Comparison of ENCODE assay signal across 9 cellular contexts in genomic region chr18:22347624-22348511, GRCh38.
DNase-seq lines count a peak whose midpoint lies in the region; ATAC-seq and TF ChIP-seq lines count a peak whose summit lies in the region.
"Had no signal": no experiment of that assay in that cellular context is flagged by ENCODE, and none has a peak within 500 bp of the region (broad histone marks: within the 10 kb centered on the region; RNA-seq: fewer than 3 reads in every experiment).

No MANE protein-coding gene starts in this region.

- H3K9ac ChIP-seq in liver (ENCODE audit: low read depth in 1 of 2, low read length in 2 of 2) = peak overlapping the region; percentile 82 to 98
- H3K9ac ChIP-seq: BLaER1 had no signal

- TF ChIP-seq CTCF in brain (conservative IDR thresholded peaks at IDR 0.05) (no peak), liver (IDR thresholded peaks at IDR 0.05; ENCODE audit: low read depth, low read length, missing input control) (no peak), thoracic aorta (IDR thresholded peaks at IDR 0.05) (no peak)

- TF ChIP-seq RAD21 in liver (IDR thresholded peaks at IDR 0.05) = no peak

- peak overlapping the region; percentile 25 for H3K4me3 Mint-ChIP-seq in T-helper 1 cell treated with Interleukin-12 subunit alpha and Interleukin-12 subunit beta and Interleukin-4 antibody, amounts not matched to agents 30 μg/mL and 1 μg/mL, for 36 hours
- H3K4me3 Mint-ChIP-seq in brain = peak overlapping the region; percentile 64 to 86 (median 77)

- peak; percentile 5 for ATAC-seq in thoracic aorta (ENCODE audit: insufficient number of reproducible peaks, low FRiP score, low read depth)
- ATAC-seq in GM18498 (IDR thresholded peaks at IDR 0.05; ENCODE audit: unreplicated experiment) = no peak
- ATAC-seq in GM18870 (IDR thresholded peaks at IDR 0.05; ENCODE audit: unreplicated experiment) = no peak

- H3K4me1 ChIP-seq in liver (ENCODE audit: control insufficient read depth in 4 of 4, insufficient read depth in 4 of 4, low read length in 3 of 4) = peaks cover 8 to 38% (median 25%) of the 10 kb centered on the region in 4 donors
- peaks cover 21 to 53% of the 10 kb centered on the region in 2 donors for H3K4me1 ChIP-seq in thoracic aorta (ENCODE audit: control insufficient read depth in 1 of 2, low read depth in 2 of 2)

- H3K27me3 Mint-ChIP-seq in T-helper 1 cell treated with Interleukin-12 subunit alpha and Interleukin-12 subunit beta and Interleukin-4 antibody, amounts not matched to agents 30 μg/mL and 1 μg/mL, for 36 hours (ENCODE audit: low read depth) = peaks cover 56% of the 10 kb centered on the region
- peaks cover 92% of the 10 kb centered on the region for H3K27me3 Mint-ChIP-seq in brain

- H3K27ac Mint-ChIP-seq in T-helper 1 cell treated with Interleukin-12 subunit alpha and Interleukin-12 subunit beta and Interleukin-4 antibody, amounts not matched to agents 30 μg/mL and 1 μg/mL, for 36 hours = no peak overlapping the region
- peak overlapping the region in 2 of 5 experiments; percentile 47 to 75 for H3K27ac Mint-ChIP-seq in brain

- WGBS in liver = 4% methylated on average over 25 of the region's 25 CpGs

- H3K36me3 Mint-ChIP-seq in T-helper 1 cell treated with Interleukin-12 subunit alpha and Interleukin-12 subunit beta and Interleukin-4 antibody, amounts not matched to agents 30 μg/mL and 1 μg/mL, for 36 hours (ENCODE audit: low read depth) = peaks cover 2% of the 10 kb centered on the region
- no peaks in the 10 kb centered on the region for H3K36me3 Mint-ChIP-seq in brain

- H3K9me3 ChIP-seq in liver (ENCODE audit: control insufficient read depth in 4 of 4, low read length in 3 of 4) (no peaks in the 10 kb centered on the region), thoracic aorta (no peaks in the 10 kb centered on the region)

- no peaks in the 10 kb centered on the region for H3K27me3 ChIP-seq in liver (ENCODE audit: control insufficient read depth in 4 of 4, insufficient read depth in 4 of 4, low read length in 3 of 4)
- no peaks in the 10 kb centered on the region for H3K27me3 ChIP-seq in thoracic aorta (replicated peaks; ENCODE audit: insufficient read depth)
- H3K27me3 ChIP-seq: BLaER1 had no signal

- H3K4me3 ChIP-seq in liver (ENCODE audit: low read depth in 1 of 3, low read length in 3 of 3) = peak overlapping the region; percentile 47 to 68 (median 60)
- peak overlapping the region; percentile 78 for H3K4me3 ChIP-seq in thoracic aorta
- H3K4me3 ChIP-seq: BLaER1 had no signal

- H3K9me3 Mint-ChIP-seq in T-helper 1 cell treated with Interleukin-12 subunit alpha and Interleukin-12 subunit beta and Interleukin-4 antibody, amounts not matched to agents 30 μg/mL and 1 μg/mL, for 36 hours = no peaks in the 10 kb centered on the region
- H3K9me3 Mint-ChIP-seq in brain = no peaks in the 10 kb centered on the region

- DNase-seq in T-helper 1 cell = no peak
- no peak for DNase-seq in thoracic aorta (ENCODE audit: low spot score)
- no peak for DNase-seq in NOMO-1 (lab: John Stamatoyannopoulos, UW; ENCODE audit: unreplicated experiment in 2 of 2)

- H3K36me3 ChIP-seq in liver (ENCODE audit: control insufficient read depth in 4 of 4, insufficient read depth in 3 of 4, low read depth in 1 of 4, low read length in 3 of 4) = no peaks in the 10 kb centered on the region
- H3K36me3 ChIP-seq in thoracic aorta = no peaks in the 10 kb centered on the region
- H3K36me3 ChIP-seq: BLaER1 had no signal

- H3K4me1 Mint-ChIP-seq in T-helper 1 cell treated with Interleukin-12 subunit alpha and Interleukin-12 subunit beta and Interleukin-4 antibody, amounts not matched to agents 30 μg/mL and 1 μg/mL, for 36 hours (ENCODE audit: low read depth) = peaks cover 4% of the 10 kb centered on the region
- peaks cover 30% of the 10 kb centered on the region for H3K4me1 Mint-ChIP-seq in brain

- peak overlapping the region; percentile 79 to 87 for H3K27ac ChIP-seq in liver (ENCODE audit: low read depth in 1 of 2, low read length in 2 of 2)
- H3K27ac ChIP-seq in thoracic aorta = peak overlapping the region; percentile 94 to 98
- H3K27ac ChIP-seq: BLaER1 had no signal

TF ChIP-seq in liver, 16 proteins besides CTCF, POLR2A, EP300 and RAD21:
- peak in 1 of 2 donors; percentile 34 for TF ChIP-seq JUND (IDR thresholded peaks at IDR 0.05)
- no peak for TF ChIP-seq REST (IDR thresholded peaks at IDR 0.05)
- peak; percentile 50 for TF ChIP-seq TAF1 (conservative IDR thresholded peaks at IDR 0.05)
